ENCODE assay signal across 25 cellular contexts in genomic region chr11:101357771-101358170, GRCh38.
"Had no signal": no experiment of that assay in that cellular context is flagged by ENCODE, and none has a peak within 500 bp of the region (broad histone marks: within the 10 kb centered on the region; RNA-seq: fewer than 3 reads in every experiment).

No MANE protein-coding gene starts in this region.

- H3K4me1 Mint-ChIP-seq: stimulated activated effector memory CD8-positive, alpha-beta T cell treated with anti-CD3 and anti-CD28 coated beads, Interleukin-12 subunit alpha, Interleukin-12 subunit beta, amount 100 ng/mL, for 72 hours; stimulated activated memory B cell treated with anti-CD40 and anti-IgM and Interleukin-4, amounts not matched to agents 10 μg/mL and 1 μg/mL and 100 μg/mL, for 72 hours; stimulated activated naive B cell treated with anti-CD40 and anti-IgM and Interleukin-4, amounts not matched to agents 10 μg/mL and 1 μg/mL and 100 μg/mL, for 72 hours; stimulated activated naive CD8-positive, alpha-beta T cell treated with anti-CD3 and anti-CD28 coated beads, Interleukin-15, amount 100 ng/mL, for 72 hours had no signal

- H3K27ac Mint-ChIP-seq: stimulated activated effector memory CD8-positive, alpha-beta T cell treated with anti-CD3 and anti-CD28 coated beads, Interleukin-12 subunit alpha, Interleukin-12 subunit beta, amount 100 ng/mL, for 72 hours; stimulated activated memory B cell treated with anti-CD40 and anti-IgM and Interleukin-4, amounts not matched to agents 10 μg/mL and 1 μg/mL and 100 μg/mL, for 72 hours; stimulated activated naive B cell treated with anti-CD40 and anti-IgM and Interleukin-4, amounts not matched to agents 10 μg/mL and 1 μg/mL and 100 μg/mL, for 72 hours; stimulated activated naive CD8-positive, alpha-beta T cell treated with anti-CD3 and anti-CD28 coated beads, Interleukin-15, amount 100 ng/mL, for 72 hours; stimulated activated naive CD8-positive, alpha-beta T cell treated with anti-CD3 and anti-CD28 coated beads, Interleukin-15, Interleukin-2, amounts not matched to agents 100 ng/mL and 50 ng/mL, for 24 hours; type B pancreatic cell had no signal

- DNase-seq: stimulated activated CD4-positive, alpha-beta T cell treated with anti-CD3 and anti-CD28 coated beads, Interleukin-2, amount 100 ng/mL, for 48 hours; stimulated activated CD4-positive, alpha-beta T cell treated with anti-CD3 and anti-CD28 coated beads, Interleukin-4, amount 100 ng/mL, for 1 hour; stimulated activated CD4-positive, alpha-beta T cell treated with anti-CD3 and anti-CD28 coated beads, Interleukin-4, amount 100 ng/mL, for 24 hours; stimulated activated CD4-positive, alpha-beta T cell treated with anti-CD3 and anti-CD28 coated beads, Interleukin-4, amount 100 ng/mL, for 4 hours; stimulated activated CD8-positive, alpha-beta memory T cell treated with anti-CD3 and anti-CD28 coated beads, Interleukin-4, amount 100 ng/mL, for 48 hours; stimulated activated naive B cell treated with anti-CD40 and anti-IgM and Interleukin-4, amounts not matched to agents 10 μg/mL and 1 μg/mL and 100 μg/mL, for 72 hours; stimulated activated naive CD4-positive, alpha-beta T cell; stimulated activated naive CD4-positive, alpha-beta T cell treated with Interleukin-2 at 50 U/mL for 16 hours; stimulated activated naive CD8-positive, alpha-beta T cell treated with anti-CD3 and anti-CD28 coated beads, Interleukin-15, amount 100 ng/mL, for 72 hours; stimulated activated naive CD8-positive, alpha-beta T cell treated with anti-CD3 and anti-CD28 coated beads, Interleukin-15, Interleukin-2, amounts not matched to agents 100 U/mL and 50 U/mL, for 24 hours; stomach; substantia nigra; testis; thyroid gland; tibial artery; transverse colon; trophoblast cell; upper lobe of left lung; upper lobe of right lung; uterus had no signal

- H3K27me3 Mint-ChIP-seq: stimulated activated memory B cell treated with anti-CD40 and anti-IgM and Interleukin-4, amounts not matched to agents 10 μg/mL and 1 μg/mL and 100 μg/mL, for 72 hours; stimulated activated naive B cell treated with anti-CD40 and anti-IgM and Interleukin-4, amounts not matched to agents 10 μg/mL and 1 μg/mL and 100 μg/mL, for 72 hours; stimulated activated naive CD8-positive, alpha-beta T cell treated with anti-CD3 and anti-CD28 coated beads, Interleukin-15, amount 100 ng/mL, for 72 hours; stimulated activated naive CD8-positive, alpha-beta T cell treated with anti-CD3 and anti-CD28 coated beads, Interleukin-15, Interleukin-2, amounts not matched to agents 100 ng/mL and 50 ng/mL, for 24 hours had no signal

- FAIRE-seq: urothelium cell line had no signal

- H3K36me3 Mint-ChIP-seq: stimulated activated effector memory CD8-positive, alpha-beta T cell treated with anti-CD3 and anti-CD28 coated beads, Interleukin-12 subunit alpha, Interleukin-12 subunit beta, amount 100 ng/mL, for 72 hours; stimulated activated memory B cell treated with anti-CD40 and anti-IgM and Interleukin-4, amounts not matched to agents 10 μg/mL and 1 μg/mL and 100 μg/mL, for 72 hours; stimulated activated naive B cell treated with anti-CD40 and anti-IgM and Interleukin-4, amounts not matched to agents 10 μg/mL and 1 μg/mL and 100 μg/mL, for 72 hours; type B pancreatic cell had no signal

- H3K4me3 Mint-ChIP-seq: stimulated activated effector memory CD8-positive, alpha-beta T cell treated with anti-CD3 and anti-CD28 coated beads, Interleukin-12 subunit alpha, Interleukin-12 subunit beta, amount 100 ng/mL, for 72 hours; stimulated activated memory B cell treated with anti-CD40 and anti-IgM and Interleukin-4, amounts not matched to agents 10 μg/mL and 1 μg/mL and 100 μg/mL, for 72 hours; stimulated activated naive B cell treated with anti-CD40 and anti-IgM and Interleukin-4, amounts not matched to agents 10 μg/mL and 1 μg/mL and 100 μg/mL, for 72 hours; stimulated activated naive CD8-positive, alpha-beta T cell treated with anti-CD3 and anti-CD28 coated beads, Interleukin-15, amount 100 ng/mL, for 72 hours; stimulated activated naive CD8-positive, alpha-beta T cell treated with anti-CD3 and anti-CD28 coated beads, Interleukin-15, Interleukin-2, amounts not matched to agents 100 ng/mL and 50 ng/mL, for 24 hours; type B pancreatic cell had no signal

- ATAC-seq: stimulated activated effector memory CD8-positive, alpha-beta T cell treated with anti-CD3 and anti-CD28 coated beads, Interleukin-12 subunit alpha, Interleukin-12 subunit beta, amount 100 ng/mL, for 72 hours; stimulated activated memory B cell treated with anti-CD40 and anti-IgM and Interleukin-4, amounts not matched to agents 10 μg/mL and 1 μg/mL and 100 μg/mL, for 72 hours; stimulated activated naive B cell treated with anti-CD40 and anti-IgM and Interleukin-4, amounts not matched to agents 10 μg/mL and 1 μg/mL and 100 μg/mL, for 72 hours; stimulated activated naive CD8-positive, alpha-beta T cell treated with anti-CD3 and anti-CD28 coated beads, Interleukin-15, amount 100 ng/mL, for 72 hours; stimulated activated naive CD8-positive, alpha-beta T cell treated with anti-CD3 and anti-CD28 coated beads, Interleukin-15, Interleukin-2, amounts not matched to agents 100 U/mL and 50 U/mL, for 24 hours; upper lobe of right lung had no signal

- H3K9me3 Mint-ChIP-seq: type B pancreatic cell had no signal
